In the genomic region with DNA sequence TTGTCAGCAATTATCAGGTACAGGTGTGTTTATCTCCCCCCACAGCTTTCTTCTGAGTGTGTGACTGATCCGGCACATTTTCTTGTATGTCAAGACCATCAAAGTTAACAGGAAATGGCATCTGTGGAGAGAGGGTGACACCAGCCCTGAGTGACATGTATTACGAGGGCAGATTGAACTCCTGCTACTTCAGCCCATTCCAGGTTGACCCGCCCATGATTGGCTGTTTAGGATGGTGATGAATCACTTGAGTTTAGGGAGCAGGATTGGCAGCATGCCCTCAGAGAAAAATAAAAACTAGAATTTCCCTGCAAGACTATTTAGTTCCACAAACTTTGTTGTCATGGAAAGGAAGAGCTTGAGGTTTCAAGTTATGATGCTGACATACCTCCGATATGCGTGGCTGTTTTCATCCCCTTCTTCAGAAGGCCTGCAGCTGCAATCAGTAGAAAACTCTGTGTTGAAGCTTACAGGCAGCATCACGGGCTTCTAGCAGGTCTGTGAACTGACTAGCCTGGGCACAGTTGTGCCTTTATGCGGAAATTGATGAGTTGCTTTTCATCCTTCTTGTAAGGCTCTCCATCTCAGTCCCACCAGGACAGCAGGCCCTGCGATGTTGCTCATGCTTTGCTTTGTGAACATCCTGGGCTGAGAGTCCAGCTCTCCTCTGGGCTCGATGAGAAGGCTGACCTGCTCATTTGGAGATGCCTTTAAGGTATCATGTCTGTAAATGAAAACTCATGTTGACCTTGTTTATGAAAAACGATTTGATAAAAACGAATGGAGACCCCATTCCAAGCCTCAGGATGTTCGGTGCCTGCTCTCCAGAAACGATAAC, we compare ENCODE assay signal across 15 cellular contexts. TPM values are rescaled to one million over a fixed set of nuclear protein-coding genes. Genes with fewer than 3 reads are reported as not detected.
DNase-seq lines count a peak whose midpoint lies in the region; ATAC-seq, FAIRE-seq and TF ChIP-seq lines count a peak whose summit lies in the region.
"Had no signal": no experiment of that assay in that cellular context is flagged by ENCODE, and none has a peak within 500 bp of the region (broad histone marks: within the 10 kb centered on the region; RNA-seq: fewer than 3 reads in every experiment).

No MANE protein-coding gene starts in this region.

- no peak overlapping the region for H3K27ac ChIP-seq in thyroid gland
- H3K27ac ChIP-seq: BLaER1 treated with 17β-estradiol and CSF1 and Interleukin-3, amounts not matched to agents 10 nM and 100 nM; colonic mucosa; ovary had no signal

- POLR2A ChIA-PET in AG04449 (lab: Yijun Ruan, JAX): no interaction called here

- peaks cover 3% of the 10 kb centered on the region for H3K27me3 ChIP-seq in bronchial epithelial cell (ENCODE audit: control insufficient read depth, insufficient read depth, low read length)
- H3K27me3 ChIP-seq in thyroid gland: no peaks in the 10 kb centered on the region
- H3K27me3 ChIP-seq: BLaER1 treated with 17β-estradiol and CSF1 and Interleukin-3, amounts not matched to agents 10 nM and 100 nM; colonic mucosa; ovary had no signal

- intact Hi-C loops in thyroid gland (cut with DNase I): no loop called here

- no peak for TF ChIP-seq POLR2A in thyroid gland (IDR thresholded peaks at IDR 0.05)

- DNase-seq in AG04449 (ENCODE audit: low read depth, low spot score): peak; percentile 4
- peak; percentile 70 for DNase-seq in G401 (ENCODE audit: low spot score)
- DNase-seq in bronchial epithelial cell (ENCODE audit: low read depth): peak; percentile 29
- DNase-seq in myocyte (ENCODE audit: low read depth): peak; percentile 92
- no peak for DNase-seq in thyroid gland
- no peak for DNase-seq in GDM1 (lab: John Stamatoyannopoulos, UW)
- DNase-seq in DMS153 (lab: John Stamatoyannopoulos, UW): no peak
- DNase-seq: activated CD4-positive, alpha-beta T cell treated with anti-CD3 and anti-CD28 coated beads for 1 hour; activated naive CD4-positive, alpha-beta T cell treated with Interleukin-2 at 50 U/mL for 16 hours; colonic mucosa; NCI-H146; NCI-H69; ovary had no signal

- 89 to 95% methylated on average over 12 to 13 of the region's 13 CpGs for WGBS in thyroid gland, 2 donors

- in situ Hi-C loops in G401 (cut with HindIII; ENCODE audit: low sequenced_read_pairs): no loop called here

- peak; percentile 83 for FAIRE-seq in bronchial epithelial cell (lab: Jason Lieb, UNC)

- no peak for ATAC-seq in HG03457 (IDR thresholded peaks at IDR 0.05; ENCODE audit: unreplicated experiment)

- peaks cover under 1 to 10% of the 10 kb centered on the region in 2 donors for H3K4me1 ChIP-seq in thyroid gland
- H3K4me1 ChIP-seq: colonic mucosa had no signal

- H3K36me3 ChIP-seq in bronchial epithelial cell (ENCODE audit: control insufficient read depth, insufficient read depth, low read length): no peaks in the 10 kb centered on the region
- no peaks in the 10 kb centered on the region for H3K36me3 ChIP-seq in thyroid gland
- H3K36me3 ChIP-seq: BLaER1 treated with 17β-estradiol and CSF1 and Interleukin-3, amounts not matched to agents 10 nM and 100 nM; colonic mucosa; ovary had no signal

- TF ChIP-seq CTCF in AG04449 (IDR thresholded peaks at IDR 0.05; ENCODE audit: insufficient read depth, low read length, missing control alignments) (no peak), bronchial epithelial cell (IDR thresholded peaks at IDR 0.05; ENCODE audit: insufficient read depth, low read length, severe bottlenecking) (no peak), thyroid gland (IDR thresholded peaks at IDR 0.05) (no peak)

- H3K4me3 ChIP-seq in AG04449 (ENCODE audit: low read depth, low read length): no peak overlapping the region
- no peak overlapping the region for H3K4me3 ChIP-seq in bronchial epithelial cell (ENCODE audit: low read depth, low read length)
- H3K4me3 ChIP-seq in thyroid gland (replicated peaks in 1 of 3): no peak overlapping the region
- H3K4me3 ChIP-seq: BLaER1 treated with 17β-estradiol and CSF1 and Interleukin-3, amounts not matched to agents 10 nM and 100 nM; colonic mucosa; ovary had no signal

- H3K9me3 ChIP-seq in thyroid gland: no peaks in the 10 kb centered on the region
- H3K9me3 ChIP-seq: BLaER1 treated with 17β-estradiol and CSF1 and Interleukin-3, amounts not matched to agents 10 nM and 100 nM; colonic mucosa; ovary had no signal

- CTCF ChIA-PET in AG04449 (lab: Yijun Ruan, JAX): no interaction called here

RNA-seq across cellular contexts. Expression of a gene that starts 8.0 kb away (rescaled TPM):
- 0.06 and 0.51 TPM in 2 replicates for total RNA-seq in G401 (2014; rRNA removed; shearing (Covaris generic))
- 2.1 and 2.9 TPM in 2 replicates for total RNA-seq in bronchial epithelial cell
- 71.0 and 77.0 TPM in 2 replicates for total RNA-seq in myocyte
- polyA plus RNA-seq in myocyte (2012): 38.6 TPM
- total RNA-seq in thyroid gland: 10 to 100 TPM; 28.7 to 55.4 (median 35.0) TPM

Comparison
In these comparisons a context has a peak if more than half of its experiments do, and no peak if none do; other contexts are left out.
1. DNase-seq: peak in AG04449 (single experiment), G401 (single experiment), bronchial epithelial cell (single experiment) and myocyte (single experiment); none in thyroid gland (0 of 2), GDM1 (single experiment) and DMS153 (single experiment).